In genomic region chr21:38626311-38626710, GRCh38 we compare ENCODE assay signal across 8 cellular contexts.
"Had no signal": no experiment of that assay in that cellular context is flagged by ENCODE, and none has a peak within 500 bp of the region (broad histone marks: within the 10 kb centered on the region; RNA-seq: fewer than 3 reads in every experiment).

No MANE protein-coding gene starts in this region.

- ATAC-seq: HCT116, K562 had no signal

- DNase-seq: GOT3, H7, IMR-90, KG1 had no signal

- H3K4me3 ChIP-seq: GM23248, HAP-1, K562 had no signal
